ENCODE assay signal across 22 cellular contexts in genomic region chr12:61610143-61610542, GRCh38.
A peak's percentile ranks its signal among the peaks of the same experiment; 100 is the strongest.
DNase-seq lines count a peak whose midpoint lies in the region; ATAC-seq, FAIRE-seq and TF ChIP-seq lines count a peak whose summit lies in the region.
"Had no signal": no experiment of that assay in that cellular context is flagged by ENCODE, and none has a peak within 500 bp of the region (broad histone marks: within the 10 kb centered on the region; RNA-seq: fewer than 3 reads in every experiment).

No MANE protein-coding gene starts in this region.

- H3K27ac ChIP-seq in GM23338 (ENCODE audit: low read depth) = no peak overlapping the region
- peak overlapping the region in 39 of 59 donors; percentile 4 to 72 (median 53) for H3K27ac ChIP-seq in dorsolateral prefrontal cortex
- H3K27ac ChIP-seq in mesenchymal stem cell (ENCODE audit: low read length, poor library complexity, severe bottlenecking) = no peak overlapping the region
- H3K27ac ChIP-seq: 22Rv1, A549, C4-2B, GM23248 had no signal

- H4K8ac ChIP-seq in mesenchymal stem cell (ENCODE audit: low read length) = no peak overlapping the region

- H3K4me1 Mint-ChIP-seq in GM23338 = no peaks in the 10 kb centered on the region

- H3K4me2 ChIP-seq in GM23338 (no peak overlapping the region), mesenchymal stem cell (ENCODE audit: low read length, poor library complexity, severe bottlenecking) (no peak overlapping the region)
- H3K4me2 ChIP-seq: A549 had no signal

- H3K79me1 ChIP-seq in mesenchymal stem cell (replicated peaks; ENCODE audit: low read length, poor library complexity, severe bottlenecking) = no peaks in the 10 kb centered on the region

- H2BK12ac ChIP-seq in mesenchymal stem cell (ENCODE audit: low read length in 2 of 2) = no peak overlapping the region

- peaks cover 1% of the 10 kb centered on the region for H3K27me3 Mint-ChIP-seq in GM23338 (ENCODE audit: insufficient read depth, low read depth, poor library complexity)
- H3K27me3 Mint-ChIP-seq: CD4-positive, alpha-beta T cell had no signal

- H3K4me3 ChIP-seq in GM23338 (no peak overlapping the region), dorsolateral prefrontal cortex (no peak overlapping the region), mesenchymal stem cell (ENCODE audit: insufficient read depth in 1 of 2, low read depth in 1 of 2, low read length in 2 of 2) (no peak overlapping the region)
- H3K4me3 ChIP-seq: A549, GM23248 had no signal

- H2AFZ ChIP-seq in GM23338 = peak overlapping the region; percentile 76
- H2AFZ ChIP-seq in mesenchymal stem cell (ENCODE audit: low read depth, low read length) = no peak overlapping the region
- H2AFZ ChIP-seq: GM23248 had no signal

- no peak for FAIRE-seq in GM19239 (lab: Jason Lieb, UNC)
- FAIRE-seq: A549, HTR-8/SVneo had no signal

- no peaks in the 10 kb centered on the region for H3K36me3 ChIP-seq in GM23338 (ENCODE audit: insufficient read depth)
- no peaks in the 10 kb centered on the region for H3K36me3 ChIP-seq in mesenchymal stem cell (ENCODE audit: control insufficient read depth in 1 of 2, insufficient read depth in 2 of 2, low read depth in 1 of 2, low read length in 2 of 2)

- no peak overlapping the region for H3K27ac Mint-ChIP-seq in GM23338
- H3K27ac Mint-ChIP-seq: CD4-positive, alpha-beta T cell; HFFc6 had no signal

- no peak overlapping the region for H2AK5ac ChIP-seq in mesenchymal stem cell (ENCODE audit: low read length, severe bottlenecking)

- H3K18ac ChIP-seq in mesenchymal stem cell (ENCODE audit: low read depth in 1 of 2, low read length in 2 of 2) = no peak overlapping the region

- no peaks in the 10 kb centered on the region for H3K27me3 ChIP-seq in GM23338 (ENCODE audit: insufficient read depth)
- no peaks in the 10 kb centered on the region for H3K27me3 ChIP-seq in dorsolateral prefrontal cortex
- no peaks in the 10 kb centered on the region for H3K27me3 ChIP-seq in mesenchymal stem cell (ENCODE audit: control insufficient read depth in 1 of 2, insufficient read depth in 1 of 2, low read length in 2 of 2)

- TF ChIP-seq CTCF in GM23338 (conservative IDR thresholded peaks at IDR 0.05; ENCODE audit: low read depth in 2 of 2) = no peak
- no peak for TF ChIP-seq CTCF in dorsolateral prefrontal cortex (IDR thresholded peaks at IDR 0.05 in 54 of 56, conservative IDR thresholded peaks at IDR 0.05 in 2 of 56; ENCODE audit: low read depth in 1 of 56, partially characterized antibody in 56 of 56)
- TF ChIP-seq CTCF in omental fat pad (IDR thresholded peaks at IDR 0.05) = no peak

- H3K79me2 ChIP-seq in GM23338 (replicated peaks; ENCODE audit: insufficient read depth) = no peaks in the 10 kb centered on the region

- H4K20me1 ChIP-seq in GM23338 (replicated peaks; ENCODE audit: insufficient read depth) = no peaks in the 10 kb centered on the region

- peaks cover 3% of the 10 kb centered on the region; the same call in 1 of the 2 replicates for H3K9me2 ChIP-seq in GM23338 (ENCODE audit: insufficient read depth)

- H2BK5ac ChIP-seq in mesenchymal stem cell (ENCODE audit: low read depth, low read length, poor library complexity, severe bottlenecking) = no peak overlapping the region

- intact Hi-C loops in dorsolateral prefrontal cortex (cut with DNase I) = no loop called here

- no peaks in the 10 kb centered on the region for H3K4me1 ChIP-seq in GM23338 (ENCODE audit: insufficient read depth)
- no peaks in the 10 kb centered on the region for H3K4me1 ChIP-seq in mesenchymal stem cell (ENCODE audit: control insufficient read depth, insufficient read depth, low read depth, low read length)
- H3K4me1 ChIP-seq: A549 had no signal

- no peak overlapping the region for H3K9ac ChIP-seq in mesenchymal stem cell (ENCODE audit: low read length)
- H3K9ac ChIP-seq: GM23248 had no signal

- no peak for DNase-seq in GM23338 (ENCODE audit: low spot score)
- DNase-seq in dorsolateral prefrontal cortex = no peak
- peak; percentile 1 for DNase-seq in mesenchymal stem cell
- DNase-seq in omental fat pad (ENCODE audit: low spot score) = no peak
- no peak for DNase-seq in GM19239 (ENCODE audit: insufficient read length, low spot score)
- DNase-seq in NAMALWA (ENCODE audit: low spot score) = no peak
- no peak for DNase-seq in NCI-H1436 (lab: John Stamatoyannopoulos, UW)
- DNase-seq: AML-193; CD4-positive, alpha-beta T cell; DMS153; DMS79; GDM1; GM23248; H7; HFFc6; IMR-90 had no signal

- H3K4me3 Mint-ChIP-seq in GM23338 = no peak overlapping the region
- H3K4me3 Mint-ChIP-seq: CD4-positive, alpha-beta T cell; HFFc6 had no signal

- no peak overlapping the region for H2BK15ac ChIP-seq in mesenchymal stem cell (ENCODE audit: low read depth, poor library complexity, severe bottlenecking)

- 0 out of 3 replicates have a peak, but pooled peaks cover 2% of the 10 kb centered on the region for H3K9me3 Mint-ChIP-seq in GM23338

- no peak overlapping the region for H3K14ac ChIP-seq in mesenchymal stem cell (ENCODE audit: low read length in 2 of 2)

- ATAC-seq in GM23338 = no peak
- ATAC-seq in omental fat pad (ENCODE audit: low FRiP score) = peak; percentile 57
- ATAC-seq in GM18909 (IDR thresholded peaks at IDR 0.05; ENCODE audit: poor library complexity, unreplicated experiment) = no peak
- ATAC-seq: A549, HCT116 had no signal

- no peak overlapping the region for H2BK120ac ChIP-seq in mesenchymal stem cell (ENCODE audit: low read depth, low read length)

- H3K9me3 ChIP-seq in mesenchymal stem cell (ENCODE audit: control insufficient read depth, low read length) = peaks cover 13% of the 10 kb centered on the region
- H3K9me3 ChIP-seq: A549 had no signal

- no peaks in the 10 kb centered on the region for H3K36me3 Mint-ChIP-seq in GM23338 (ENCODE audit: low read depth)

- H4K91ac ChIP-seq in mesenchymal stem cell (ENCODE audit: low read length) = no peak overlapping the region

- no peaks in the 10 kb centered on the region for H3F3A ChIP-seq in GM23338 (replicated peaks; ENCODE audit: low read depth)

- H3K4ac ChIP-seq in mesenchymal stem cell (ENCODE audit: low read depth in 1 of 2, low read length in 2 of 2) = no peak overlapping the region

- no peak overlapping the region for H3K23ac ChIP-seq in mesenchymal stem cell (ENCODE audit: low read length in 2 of 2)

TF ChIP-seq in GM23338, 12 proteins besides CTCF, POLR2A, EP300 and RAD21 (continues in another document):
- TF ChIP-seq ZNF462 (CRISPR knock-in tag; IDR thresholded peaks at IDR 0.05) (no peak), CREB1 (CRISPR knock-in tag; IDR thresholded peaks at IDR 0.05; ENCODE audit: low read depth) (no peak), EZH2 (IDR thresholded peaks at IDR 0.05; ENCODE audit: low read depth, unreplicated experiment) (no peak), ZNF114 (CRISPR knock-in tag; IDR thresholded peaks at IDR 0.05) (no peak), NANOG (IDR thresholded peaks at IDR 0.05; ENCODE audit: borderline replicate concordance) (no peak)

Comparison
In these comparisons a context has a peak if more than half of its experiments do, and no peak if none do; other contexts are left out.
1. H3K27ac ChIP-seq: peak in dorsolateral prefrontal cortex (39 of 59); none in GM23338 (single experiment) and mesenchymal stem cell (single experiment).